Comparison of ENCODE assay signal across 8 cellular contexts in the genomic region with DNA sequence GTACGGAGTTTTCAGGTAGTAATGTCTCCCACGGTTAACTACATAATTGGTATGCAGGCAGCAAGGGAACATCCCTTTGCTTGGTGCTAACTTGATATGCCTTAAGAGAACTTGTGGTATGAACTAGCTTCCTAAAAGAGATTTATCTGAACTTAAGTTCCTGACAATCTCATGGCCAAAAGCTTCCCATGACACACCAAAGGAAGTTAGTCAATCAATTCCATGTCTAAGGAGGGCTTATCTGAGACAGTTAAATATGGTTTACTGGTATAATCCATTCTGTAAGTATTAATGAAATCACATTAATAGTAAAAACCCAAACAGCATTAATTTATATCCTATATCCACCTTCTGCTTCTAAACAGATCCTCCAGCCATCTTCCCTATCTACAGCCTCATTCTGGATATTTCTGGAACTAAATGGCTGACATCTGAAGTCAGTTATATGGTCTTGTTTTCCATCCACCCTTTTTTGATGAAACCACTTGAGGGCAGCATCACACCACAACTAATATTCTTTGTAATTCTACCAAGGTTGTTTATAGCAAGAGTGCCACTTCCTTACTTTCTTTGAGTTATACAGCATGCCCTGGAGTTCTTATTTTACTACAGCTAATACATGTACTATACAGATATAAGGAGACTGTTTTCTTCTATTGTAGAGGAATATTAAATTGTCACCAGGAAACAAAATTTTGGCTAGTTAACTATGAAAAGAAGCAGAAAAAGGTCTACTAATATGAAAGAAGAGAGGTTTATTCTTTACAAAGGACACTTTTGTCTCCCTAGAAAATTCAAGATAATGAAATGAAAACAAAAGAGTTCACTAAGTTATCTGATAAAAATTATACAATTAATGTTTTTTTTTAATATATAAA. TPM values are rescaled to one million over a fixed set of nuclear protein-coding genes. Genes with fewer than 3 reads are reported as not detected.
DNase-seq lines count a peak whose midpoint lies in the region; ATAC-seq and TF ChIP-seq lines count a peak whose summit lies in the region.

No MANE protein-coding gene starts in this region.

- CTCF ChIA-PET in activated CD8-positive, alpha-beta T cell treated with anti-CD3 and anti-CD28 coated beads, Interleukin-2, amount 10 ng/mL, durations not matched to agents 7 days and 5 days (lab: Charles Lee): interaction anchor here (0.6 to 7.4 kb wide), 25 partner anchors 8 to 1060 kb away, joined by 3 to 79 read pairs (median 3); no protein-coding TSS in a partner anchor

- H3K36me3 Mint-ChIP-seq in activated CD8-positive, alpha-beta T cell treated with anti-CD3 and anti-CD28 coated beads, Interleukin-2, amount 10 ng/mL, durations not matched to agents 7 days and 5 days (ENCODE audit: low read depth): no peaks in the 10 kb centered on the region
- H3K36me3 Mint-ChIP-seq in osteocyte (ENCODE audit: unreplicated experiment): no peaks in the 10 kb centered on the region

- peaks cover 2% of the 10 kb centered on the region for H3K4me1 Mint-ChIP-seq in activated CD8-positive, alpha-beta T cell treated with anti-CD3 and anti-CD28 coated beads, Interleukin-2, amount 10 ng/mL, durations not matched to agents 7 days and 5 days (ENCODE audit: low read depth)
- peaks cover 19% of the 10 kb centered on the region for H3K4me1 Mint-ChIP-seq in osteocyte (ENCODE audit: unreplicated experiment)

- peak; percentile 65 for ATAC-seq in HG03520 (IDR thresholded peaks at IDR 0.05; ENCODE audit: unreplicated experiment)
- peak; percentile 75 for ATAC-seq in activated CD8-positive, alpha-beta T cell treated with anti-CD3 and anti-CD28 coated beads, Interleukin-2, amount 10 ng/mL, durations not matched to agents 7 days and 5 days

- in situ Hi-C loops in ACHN (cut with HindIII; ENCODE audit: low pct_ligation_motif_present, low pct_unique_long_range_greater_than_20kb, low sequenced_read_pairs): loop anchor here (25.0 kb wide), 1 partner anchor 302 kb away; no protein-coding TSS in a partner anchor

- no peak overlapping the region for H3K4me3 ChIP-seq in foreskin fibroblast (ENCODE audit: low read depth in 1 of 2, low read length in 2 of 2)

- H3K4me3 Mint-ChIP-seq in activated CD8-positive, alpha-beta T cell treated with anti-CD3 and anti-CD28 coated beads, Interleukin-2, amount 10 ng/mL, durations not matched to agents 7 days and 5 days: no peak overlapping the region
- H3K4me3 Mint-ChIP-seq in osteocyte (ENCODE audit: unreplicated experiment): no peak overlapping the region

- TF ChIP-seq CTCF in GM12873 (IDR thresholded peaks at IDR 0.05; ENCODE audit: insufficient read depth, low read depth, low read length, missing control alignments): peak; percentile 63
- TF ChIP-seq CTCF in foreskin fibroblast (IDR thresholded peaks at IDR 0.05; ENCODE audit: low read depth, low read length): peak; percentile 35
- peak; percentile 75 for TF ChIP-seq CTCF in osteocyte (IDR thresholded peaks at IDR 0.05)

- no peak overlapping the region for H3K27ac Mint-ChIP-seq in activated CD8-positive, alpha-beta T cell treated with anti-CD3 and anti-CD28 coated beads, Interleukin-2, amount 10 ng/mL, durations not matched to agents 7 days and 5 days
- H3K27ac Mint-ChIP-seq in osteocyte (ENCODE audit: unreplicated experiment): peak overlapping the region; percentile 69

- DNase-seq in ACHN: peak; percentile 80
- peak; percentile 73 for DNase-seq in NCI-H748 (lab: John Stamatoyannopoulos, UW; ENCODE audit: unreplicated experiment)
- DNase-seq in activated CD8-positive, alpha-beta T cell treated with anti-CD3 and anti-CD28 coated beads, Interleukin-2, amount 10 ng/mL, durations not matched to agents 7 days and 5 days: peak; percentile 74
- peak; percentile 76 to 89 for DNase-seq in foreskin fibroblast
- no peak for DNase-seq in osteocyte (ENCODE audit: extremely low spot score, unreplicated experiment)
- no peak for DNase-seq in NCI-H187 treated with DMSO at 0.1 percent for 48 hours (lab: John Stamatoyannopoulos, UW)

- H3K9me3 Mint-ChIP-seq in activated CD8-positive, alpha-beta T cell treated with anti-CD3 and anti-CD28 coated beads, Interleukin-2, amount 10 ng/mL, durations not matched to agents 7 days and 5 days (ENCODE audit: insufficient read depth): no peaks in the 10 kb centered on the region
- H3K9me3 Mint-ChIP-seq in osteocyte (ENCODE audit: unreplicated experiment): no peaks in the 10 kb centered on the region

- no peaks in the 10 kb centered on the region for H3K27me3 Mint-ChIP-seq in activated CD8-positive, alpha-beta T cell treated with anti-CD3 and anti-CD28 coated beads, Interleukin-2, amount 10 ng/mL, durations not matched to agents 7 days and 5 days (ENCODE audit: low read depth)
- no peaks in the 10 kb centered on the region for H3K27me3 Mint-ChIP-seq in osteocyte (ENCODE audit: unreplicated experiment)

- POLR2A ChIA-PET in activated CD8-positive, alpha-beta T cell treated with anti-CD3 and anti-CD28 coated beads, Interleukin-2, amount 10 ng/mL, durations not matched to agents 7 days and 5 days (lab: Charles Lee): interaction anchor here (0.7 kb wide), 1 partner anchor 9 kb away, joined by 3 read pairs; no protein-coding TSS in a partner anchor

RNA-seq across cellular contexts. Expression of gene SHOC1, which starts 34.7 kb away (rescaled TPM):
- total RNA-seq in activated CD8-positive, alpha-beta T cell treated with anti-CD3 and anti-CD28 coated beads, Interleukin-2, amount 10 ng/mL, durations not matched to agents 7 days and 5 days: not detected
- not detected in 2 replicates for total RNA-seq in osteocyte

Comparison
In these comparisons a context has a peak if more than half of its experiments do, and no peak if none do; other contexts are left out.
1. DNase-seq: peak in ACHN (single experiment), NCI-H748 (single experiment), activated CD8-positive, alpha-beta T cell treated with anti-CD3 and anti-CD28 coated beads, Interleukin-2, amount 10 ng/mL, durations not matched to agents 7 days and 5 days (single experiment) and foreskin fibroblast (2 of 2); none in osteocyte (single experiment) and NCI-H187 treated with DMSO at 0.1 percent for 48 hours (single experiment).
2. Peak in every context shown above with its lines, with median percentiles within 50 percentile points of each other: CTCF ChIP-seq.